Comparison of ENCODE assay signal across 8 cellular contexts in the genomic region with DNA sequence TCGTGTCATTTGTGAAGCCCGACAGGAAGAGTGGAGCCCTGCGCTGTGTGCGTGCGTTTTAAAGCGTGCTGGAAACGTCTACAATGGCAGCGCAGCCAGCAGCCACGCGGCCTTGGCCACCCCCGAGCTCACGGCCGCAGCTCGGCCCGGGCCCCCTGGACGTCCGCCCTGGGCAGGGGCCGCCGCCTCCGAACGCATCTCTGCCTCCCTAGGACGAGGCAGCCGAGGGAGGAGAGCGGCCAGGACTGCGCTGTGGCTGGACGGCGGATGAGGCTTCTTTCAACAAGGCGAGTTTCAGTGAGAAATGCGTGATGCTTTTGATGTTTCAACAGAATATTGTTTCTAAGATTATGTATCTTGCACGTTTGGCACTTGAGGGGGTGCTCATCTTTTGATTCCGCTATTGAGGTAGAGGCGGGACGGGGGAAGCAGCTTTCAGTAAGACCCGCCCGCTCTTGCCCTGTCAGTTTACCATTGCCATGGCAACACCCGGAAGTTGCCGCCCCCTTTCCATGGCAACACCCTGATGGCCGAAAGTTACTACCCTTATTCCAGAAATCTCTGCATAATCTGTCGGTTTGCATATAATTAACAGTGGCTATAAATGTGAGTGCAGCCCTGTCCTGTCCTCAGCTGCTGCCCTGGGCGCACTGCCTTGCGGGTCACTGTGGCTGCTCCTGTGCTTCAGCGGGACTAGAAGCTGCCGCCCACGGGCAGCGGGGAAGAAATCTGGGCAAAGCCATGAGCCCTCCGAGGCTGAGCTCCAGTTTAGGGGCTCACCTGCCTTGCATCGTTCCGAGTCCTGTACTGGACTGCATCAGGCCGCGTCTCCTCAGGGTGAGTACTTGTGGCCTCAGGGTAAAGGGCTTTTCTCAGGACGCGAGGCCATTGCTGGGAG. TPM values are rescaled to one million over a fixed set of nuclear protein-coding genes. Genes with fewer than 3 reads are reported as not detected.
A peak's percentile ranks its signal among the peaks of the same experiment; 100 is the strongest.
DNase-seq lines count a peak whose midpoint lies in the region; ATAC-seq, FAIRE-seq and TF ChIP-seq lines count a peak whose summit lies in the region.

No MANE protein-coding gene starts in this region.

- peak; percentile 81 to 83 for ATAC-seq in CD4-positive, CD25-positive, alpha-beta regulatory T cell (ENCODE audit: low read depth in 2 of 2)
- peak; percentile 85 for ATAC-seq in GM19452 (IDR thresholded peaks at IDR 0.05; ENCODE audit: unreplicated experiment)
- ATAC-seq in RWPE2 (ENCODE audit: low read depth), result peak; percentile 80
- ATAC-seq in omental fat pad (ENCODE audit: low FRiP score), result peak; percentile 86

- no peak for TF ChIP-seq CTCF in RWPE2 (IDR thresholded peaks at IDR 0.05; ENCODE audit: poor library complexity, severe bottlenecking)
- TF ChIP-seq CTCF in omental fat pad (IDR thresholded peaks at IDR 0.05), result no peak
- no peak for TF ChIP-seq CTCF in suprapubic skin (IDR thresholded peaks at IDR 0.05)

- DNase-seq in CD4-positive, CD25-positive, alpha-beta regulatory T cell, result peak; percentile 58 to 81 (median 69)
- DNase-seq in HK-2 (ENCODE audit: unreplicated experiment) (peak; percentile 80), RWPE2 (ENCODE audit: low spot score) (no peak), frontal cortex (ENCODE audit: low spot score in 2 of 2) (peak; percentile 74 to 80), omental fat pad (ENCODE audit: low spot score) (peak; percentile 79), suprapubic skin (ENCODE audit: low spot score in 2 of 2) (peak; percentile 88 to 89)
- DNase-seq in activated naive CD4-positive, alpha-beta T cell treated with Interleukin-2 at 50 U/mL for 16 hours, result peak; percentile 83

- no peaks in the 10 kb centered on the region for H3K36me3 Mint-ChIP-seq in CD4-positive, CD25-positive, alpha-beta regulatory T cell

- no peak for TF ChIP-seq EP300 in suprapubic skin (IDR thresholded peaks at IDR 0.05)

- H3K27me3 ChIP-seq in CD4-positive, CD25-positive, alpha-beta regulatory T cell (ENCODE audit: control insufficient read depth, insufficient read depth, low read length), result peaks cover 9% of the 10 kb centered on the region
- H3K27me3 ChIP-seq in RWPE2 (ENCODE audit: insufficient read depth, poor library complexity, severe bottlenecking), result no peaks in the 10 kb centered on the region
- H3K27me3 ChIP-seq in suprapubic skin, result no peaks in the 10 kb centered on the region

- peaks cover 0 to 1% (median 0%) of the 10 kb centered on the region in 7 donors for H3K9me3 Mint-ChIP-seq in CD4-positive, CD25-positive, alpha-beta regulatory T cell

- H3K27me3 Mint-ChIP-seq in CD4-positive, CD25-positive, alpha-beta regulatory T cell, result peaks cover 13% of the 10 kb centered on the region

- no peak for FAIRE-seq in frontal cortex (lab: Jason Lieb, UNC)

- peak overlapping the region; percentile 72 for H3K4me3 ChIP-seq in CD4-positive, CD25-positive, alpha-beta regulatory T cell (ENCODE audit: low read depth, low read length)
- H3K4me3 ChIP-seq in RWPE2 (ENCODE audit: severe bottlenecking), result peak overlapping the region; percentile 42
- peak overlapping the region; percentile 65 for H3K4me3 ChIP-seq in suprapubic skin

- H3K9me3 ChIP-seq in CD4-positive, CD25-positive, alpha-beta regulatory T cell (ENCODE audit: control insufficient read depth in 2 of 2, low read length in 2 of 2), result no peaks in the 10 kb centered on the region
- no peaks in the 10 kb centered on the region for H3K9me3 ChIP-seq in RWPE2 (ENCODE audit: severe bottlenecking)
- no peaks in the 10 kb centered on the region for H3K9me3 ChIP-seq in suprapubic skin

- peaks cover 9% of the 10 kb centered on the region for H3K4me1 ChIP-seq in CD4-positive, CD25-positive, alpha-beta regulatory T cell (ENCODE audit: control insufficient read depth, insufficient read depth, low read length, poor library complexity, severe bottlenecking)
- H3K4me1 ChIP-seq in RWPE2 (ENCODE audit: insufficient read depth, poor library complexity, severe bottlenecking) (peaks cover 4% of the 10 kb centered on the region), suprapubic skin (peaks cover 14% of the 10 kb centered on the region)

- no peaks in the 10 kb centered on the region for H3K36me3 ChIP-seq in CD4-positive, CD25-positive, alpha-beta regulatory T cell (ENCODE audit: control insufficient read depth, insufficient read depth, low read length)
- H3K36me3 ChIP-seq in RWPE2 (ENCODE audit: low read depth), result no peaks in the 10 kb centered on the region
- no peaks in the 10 kb centered on the region for H3K36me3 ChIP-seq in suprapubic skin

- H3K27ac ChIP-seq in CD4-positive, CD25-positive, alpha-beta regulatory T cell (ENCODE audit: insufficient read depth, low read length, poor library complexity, severe bottlenecking), result no peak overlapping the region
- H3K27ac ChIP-seq in RWPE2 (ENCODE audit: poor library complexity, severe bottlenecking), result no peak overlapping the region
- no peak overlapping the region for H3K27ac ChIP-seq in suprapubic skin

- H3K4me3 Mint-ChIP-seq in CD4-positive, CD25-positive, alpha-beta regulatory T cell, result peak overlapping the region; percentile 68 to 88 (median 86)

- TF ChIP-seq POLR2A in suprapubic skin (IDR thresholded peaks at IDR 0.05), result no peak

- no peak overlapping the region for H3K27ac Mint-ChIP-seq in CD4-positive, CD25-positive, alpha-beta regulatory T cell

- H3K4me1 Mint-ChIP-seq in CD4-positive, CD25-positive, alpha-beta regulatory T cell, result peaks cover 5 to 22% (median 9%) of the 10 kb centered on the region in 4 donors

- 45% methylated on average over 49 of the region's 52 CpGs for WGBS in suprapubic skin

RNA-seq across cellular contexts. Expression of a gene that starts 38.6 kb away (rescaled TPM):
- 43.6 TPM for total RNA-seq in CD4-positive, CD25-positive, alpha-beta regulatory T cell
- 1 to 10 TPM; 5.8 to 9.4 (median 8.6) TPM for polyA plus RNA-seq in CD4-positive, CD25-positive, alpha-beta regulatory T cell
- total RNA-seq in frontal cortex (22.0 TPM), omental fat pad (10 to 100 TPM; 13.2 to 22.6 (median 16.1) TPM), suprapubic skin (10 to 100 TPM; 24.7 to 39.3 (median 32.7) TPM)
